8 cellular contexts compared by ENCODE assay signal in genomic region chr3:136751259-136752045, GRCh38. TPM values are rescaled to one million over a fixed set of nuclear protein-coding genes. Genes with fewer than 3 reads are reported as not detected.
DNase-seq lines count a peak whose midpoint lies in the region; ATAC-seq, FAIRE-seq and TF ChIP-seq lines count a peak whose summit lies in the region.

No MANE protein-coding gene starts in this region.

- peak overlapping the region; percentile 79 to 97 for H3K4me3 ChIP-seq in neutrophil (ENCODE audit: low read depth in 1 of 2, low read length in 1 of 2)

- ATAC-seq in GM21528 (IDR thresholded peaks at IDR 0.05; ENCODE audit: low FRiP score, unreplicated experiment), result peak; percentile 23

- peaks cover 38% of the 10 kb centered on the region in 2 experiments for H3K4me1 ChIP-seq in neutrophil (ENCODE audit: control insufficient read depth in 1 of 2, insufficient read depth in 1 of 2, low read depth in 1 of 2, low read length in 1 of 2)

- no peak for FAIRE-seq in frontal cortex (lab: Jason Lieb, UNC)

- no peaks in the 10 kb centered on the region for H3K36me3 ChIP-seq in neutrophil

- no peaks in the 10 kb centered on the region for H3K9me3 ChIP-seq in neutrophil

- no peaks in the 10 kb centered on the region for H3K27me3 ChIP-seq in neutrophil

- TF ChIP-seq CTCF in neutrophil (IDR thresholded peaks at IDR 0.05), result peak; percentile 30

- in situ Hi-C loops in SK-MEL-5 (cut with HindIII; ENCODE audit: low pct_unique_long_range_greater_than_20kb, low sequenced_read_pairs), result loop anchor here (25.0 kb wide), 1 partner anchor 261 kb away; no protein-coding TSS in a partner anchor

- DNase-seq in CD1c-positive myeloid dendritic cell (ENCODE audit: extremely low spot score) (peak; percentile 73), LoVo (ENCODE audit: low spot score) (peak; percentile 61), SK-MEL-5 (ENCODE audit: low read depth, low spot score) (peak; percentile 81), frontal cortex (ENCODE audit: low spot score in 2 of 2) (peak; percentile 73 to 82), substantia nigra (lab: John Stamatoyannopoulos, UW) (peak in 48 of 49 donors; percentile 42 to 95 (median 79))
- peak; percentile 66 for DNase-seq in activated naive CD4-positive, alpha-beta T cell treated with Interleukin-2 at 50 U/mL for 16 hours

- peak overlapping the region; percentile 90 for H3K27ac ChIP-seq in neutrophil
- H3K27ac ChIP-seq in substantia nigra (ENCODE audit: low read depth, low read length, poor library complexity, severe bottlenecking), result peak overlapping the region; percentile 98

RNA-seq across cellular contexts. Expression of gene STAG1, which starts 0.7 kb away (rescaled TPM):
- 16.3 and 17.9 TPM in 2 replicates for total RNA-seq in SK-MEL-5 (2014; rRNA removed; shearing (Covaris generic))
- polyA plus RNA-seq in SK-MEL-5 (2015; cell fraction: cytosol; rRNA removed), result 8.0 and 9.2 TPM in 2 replicates
- 8.8 and 10.3 TPM in 2 replicates for polyA plus RNA-seq in SK-MEL-5 (2015; cell fraction: nucleus; rRNA removed)
- 92.5 TPM for total RNA-seq in frontal cortex

Comparison
In these comparisons a context has a peak if more than half of its experiments do, and no peak if none do; other contexts are left out.
1. Peak in every context shown above with its lines: DNase-seq, ATAC-seq, H3K4me3 ChIP-seq and H3K27ac ChIP-seq.